16 cellular contexts compared by ENCODE assay signal in the genomic region with DNA sequence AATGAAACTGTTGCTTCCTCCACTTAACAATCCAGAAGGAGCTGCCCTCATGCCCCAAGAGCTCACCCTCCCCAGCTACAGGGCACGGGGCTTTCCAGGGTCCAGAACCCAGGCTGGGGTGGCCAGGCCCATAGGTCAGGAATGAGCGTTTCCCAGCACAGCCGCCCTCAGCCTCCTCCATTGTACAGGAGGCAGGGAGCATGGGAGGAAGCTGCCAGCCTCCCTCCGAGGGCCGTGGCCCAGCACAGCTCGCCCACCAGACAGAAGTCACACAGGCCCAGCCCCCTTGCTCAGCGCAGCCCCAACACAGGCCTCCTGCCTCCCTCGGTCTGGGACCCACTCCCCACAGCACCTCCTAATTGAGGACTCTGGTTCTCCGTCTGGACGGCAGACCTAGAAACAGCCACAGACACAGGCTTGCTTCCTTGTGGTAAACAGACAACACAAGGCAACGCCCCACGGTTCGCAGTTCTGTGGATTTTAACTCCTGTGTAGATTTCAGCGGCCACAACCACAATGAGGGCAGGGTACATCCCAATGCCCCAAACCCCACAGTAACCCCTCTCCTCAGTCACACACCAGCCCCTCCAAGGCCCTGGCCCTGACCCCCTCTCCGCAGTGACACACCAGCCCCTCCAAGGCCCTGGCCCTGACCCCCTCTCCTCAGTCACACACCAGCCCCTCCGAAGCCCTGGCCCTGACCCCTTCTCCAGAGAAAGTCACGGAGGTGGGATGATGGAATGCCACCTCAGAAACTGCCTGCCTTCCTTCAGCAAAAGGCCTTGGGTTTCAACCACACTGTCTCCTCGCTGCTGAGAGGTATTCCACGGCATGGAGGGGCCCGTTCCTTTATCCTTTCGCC.
DNase-seq lines count a peak whose midpoint lies in the region; ATAC-seq and TF ChIP-seq lines count a peak whose summit lies in the region.
"Had no signal": no experiment of that assay in that cellular context is flagged by ENCODE, and none has a peak within 500 bp of the region (broad histone marks: within the 10 kb centered on the region; RNA-seq: fewer than 3 reads in every experiment).

No MANE protein-coding gene starts in this region.

- no peak overlapping the region for H3K4me3 ChIP-seq in sigmoid colon
- H3K4me3 ChIP-seq: GM23338, SJCRH30 had no signal

- TF ChIP-seq CTCF in C4-2B (conservative IDR thresholded peaks at IDR 0.05) = no peak
- no peak for TF ChIP-seq CTCF in sigmoid colon (IDR thresholded peaks at IDR 0.05)

- WGBS in sigmoid colon, 2 donors = 79 to 82% methylated on average over 21 of the region's 21 CpGs

- no peak for TF ChIP-seq EP300 in sigmoid colon (IDR thresholded peaks at IDR 0.05)

- intact Hi-C loops in sigmoid colon (cut with DNase I) = no loop called here

- peak overlapping the region; percentile 19 for H3K27ac ChIP-seq in C4-2B
- no peak overlapping the region for H3K27ac ChIP-seq in sigmoid colon
- H3K27ac ChIP-seq: SJCRH30 had no signal

- TF ChIP-seq POLR2A in sigmoid colon (IDR thresholded peaks at IDR 0.05) = no peak

- ATAC-seq in left lobe of liver = no peak
- no peak for ATAC-seq in GM21576 (IDR thresholded peaks at IDR 0.05; ENCODE audit: unreplicated experiment)
- ATAC-seq in GM19351 (IDR thresholded peaks at IDR 0.05; ENCODE audit: unreplicated experiment) = no peak
- no peak for ATAC-seq in GM21423 (IDR thresholded peaks at IDR 0.05; ENCODE audit: unreplicated experiment)
- ATAC-seq: activated naive CD8-positive, alpha-beta T cell treated with anti-CD3 and anti-CD28 coated beads, Interleukin-2, amount 50 U/mL, for 24 hours; naive thymus-derived CD4-positive, alpha-beta T cell had no signal

- H3K36me3 ChIP-seq in sigmoid colon = no peaks in the 10 kb centered on the region
- H3K36me3 ChIP-seq: SJCRH30 had no signal

- no peaks in the 10 kb centered on the region for H3K27me3 ChIP-seq in sigmoid colon
- H3K27me3 ChIP-seq: SJCRH30 had no signal

- H3K9me3 ChIP-seq in sigmoid colon = peaks cover 0 to 4% (median 0%) of the 10 kb centered on the region in 4 donors

- DNase-seq in ELF-1 (ENCODE audit: low read depth, low spot score) (peak; percentile 0), left lobe of liver (ENCODE audit: low spot score) (peak; percentile 30), sigmoid colon (peak; percentile 34)
- DNase-seq: activated CD4-positive, alpha-beta T cell treated with anti-CD3 and anti-CD28 coated beads for 4 hours; activated naive CD8-positive, alpha-beta T cell treated with anti-CD3 and anti-CD28 coated beads, Interleukin-2, amount 50 U/mL, for 24 hours; effector CD4-positive, alpha-beta T cell; NCI-H1048; NCI-H524 treated with DMSO at 0.1 percent for 48 hours; retina; SJCRH30 had no signal

- no peaks in the 10 kb centered on the region for H3K4me1 ChIP-seq in sigmoid colon
- H3K4me1 ChIP-seq: SJCRH30 had no signal
